In genomic region chr2:101001713-101002561, GRCh38 we compare ENCODE assay signal across 8 cellular contexts. TPM values are rescaled to one million over a fixed set of nuclear protein-coding genes. Genes with fewer than 3 reads are reported as not detected.
DNase-seq lines count a peak whose midpoint lies in the region; ATAC-seq and TF ChIP-seq lines count a peak whose summit lies in the region.

Gene RPL31, plus strand, starts transcription at chr2:101002289. Its CDS starts 413 bp downstream, at chr2:101002702.

- H3K9me3 ChIP-seq in CD8-positive, alpha-beta T cell (ENCODE audit: low read length), result no peaks in the 10 kb centered on the region
- H3K9me3 ChIP-seq in lower lobe of right lung, result no peaks in the 10 kb centered on the region

- peaks cover 35% of the 10 kb centered on the region for H3K36me3 ChIP-seq in CD8-positive, alpha-beta T cell (ENCODE audit: insufficient read depth, low read length)
- peaks cover 38% of the 10 kb centered on the region for H3K36me3 ChIP-seq in lower lobe of right lung

- peak; percentile 97 for ATAC-seq in CD8-positive, alpha-beta T cell
- ATAC-seq in GM19467 (IDR thresholded peaks at IDR 0.05; ENCODE audit: unreplicated experiment) (peak; percentile 93), lower lobe of right lung (peak; percentile 98 to 99)

- peaks cover 49% of the 10 kb centered on the region for H3K36me3 Mint-ChIP-seq in CD8-positive, alpha-beta T cell

- H3K27me3 ChIP-seq in CD8-positive, alpha-beta T cell (ENCODE audit: insufficient read depth, low read length), result no peaks in the 10 kb centered on the region
- H3K27me3 ChIP-seq in lower lobe of right lung (ENCODE audit: low read depth), result no peaks in the 10 kb centered on the region

- CTCF ChIA-PET in CD8-positive, alpha-beta T cell (lab: Charles Lee), result interaction anchor here (1.1 to 3.7 kb wide), 3 partner anchors 11 to 392 kb away, joined by 3 to 13 read pairs (median 4); no protein-coding TSS in a partner anchor

- H3K4me3 Mint-ChIP-seq in CD8-positive, alpha-beta T cell, result peak within 1 kb of the TSS; percentile 95

- POLR2A ChIA-PET in CD8-positive, alpha-beta T cell (lab: Charles Lee), result interaction anchor here (0.6 to 2.2 kb wide), 7 partner anchors 12 to 439 kb away, joined by 3 to 17 read pairs (median 4); partner anchors contain the start of gene PDCL3

- no peak for TF ChIP-seq CTCF in CD8-positive, alpha-beta T cell (IDR thresholded peaks at IDR 0.05)
- TF ChIP-seq CTCF in lower lobe of right lung (IDR thresholded peaks at IDR 0.05), result no peak

- peak; percentile 90 to 98 (median 95) for DNase-seq in CD8-positive, alpha-beta T cell
- DNase-seq in HS-27A (ENCODE audit: low read depth) (peak; percentile 84), NK-92 (lab: John Stamatoyannopoulos, UW; ENCODE audit: unreplicated experiment) (peak; percentile 58), lower lobe of right lung (peak; percentile 98)
- DNase-seq in activated CD8-positive, alpha-beta memory T cell treated with anti-CD3 and anti-CD28 coated beads for 1 hour (ENCODE audit: extremely low read depth in 1 of 2, low read depth in 1 of 2), result peak; percentile 89 to 90
- DNase-seq in effector CD4-positive, alpha-beta T cell, result peak; percentile 95
- peak; percentile 91 to 95 (median 93) for DNase-seq in stimulated activated CD4-positive, alpha-beta T cell treated with anti-CD3 and anti-CD28 coated beads, TNF-alpha, amount 100 ng/mL, for 24 hours (ENCODE audit: low read depth in 3 of 3)

- intact Hi-C loops in CD8-positive, alpha-beta T cell (cut with DNase I, micrococcal nuclease), result loop anchor here (1.0 to 10.0 kb wide), 9 partner anchors 149 to 1820 kb away; partner anchors contain the start of genes MITD1 (in 2 of the 2), MRPL30 (in 2 of the 2), PDCL3 (in 2 of the 2) and CHST10 (in 1 of the 2)
- intact Hi-C loops in lower lobe of right lung (cut with DNase I), result no loop called here

- H3K4me3 ChIP-seq in CD8-positive, alpha-beta T cell (ENCODE audit: low read depth, low read length), result peak within 1 kb of the TSS; percentile 92
- H3K4me3 ChIP-seq in lower lobe of right lung, result peak within 1 kb of the TSS; percentile 99

- peaks cover 51% of the 10 kb centered on the region for H3K4me1 Mint-ChIP-seq in CD8-positive, alpha-beta T cell (ENCODE audit: low read depth)

- no peaks in the 10 kb centered on the region for H3K9me3 Mint-ChIP-seq in CD8-positive, alpha-beta T cell

- peak within 1 kb of the TSS; percentile 98 for H3K27ac Mint-ChIP-seq in CD8-positive, alpha-beta T cell

- peaks cover 27% of the 10 kb centered on the region for H3K4me1 ChIP-seq in CD8-positive, alpha-beta T cell (ENCODE audit: insufficient read depth, low read length)
- H3K4me1 ChIP-seq in lower lobe of right lung, result peaks cover 22% of the 10 kb centered on the region

- no peaks in the 10 kb centered on the region for H3K27me3 Mint-ChIP-seq in CD8-positive, alpha-beta T cell (ENCODE audit: low read depth)

- H3K27ac ChIP-seq in CD8-positive, alpha-beta T cell (ENCODE audit: low read depth, low read length), result peak within 1 kb of the TSS; percentile 81
- H3K27ac ChIP-seq in lower lobe of right lung, result peak within 1 kb of the TSS; percentile 91

RNA-seq across cellular contexts. Expression of gene RPL31, which starts in this region (rescaled TPM):
- 1,000 to 10,000 TPM; 2,776 to 2,895 TPM for total RNA-seq in CD8-positive, alpha-beta T cell
- 1,065 TPM for total RNA-seq in lower lobe of right lung

Comparison
In these comparisons a context has a peak if more than half of its experiments do, and no peak if none do; other contexts are left out.
1. Peak in every context shown above with its lines: DNase-seq, ATAC-seq, H3K4me3 ChIP-seq and H3K27ac ChIP-seq.